Comparison of ENCODE assay signal across 7 cellular contexts in genomic region chr10:28991738-28992270, GRCh38.
A peak's percentile ranks its signal among the peaks of the same experiment; 100 is the strongest.
DNase-seq lines count a peak whose midpoint lies in the region; TF ChIP-seq lines count a peak whose summit lies in the region.

No MANE protein-coding gene starts in this region.

- no peak overlapping the region for H3K4ac ChIP-seq in neuronal stem cell (ENCODE audit: low read length)

- H3K79me1 ChIP-seq in neuronal stem cell (ENCODE audit: low read depth, low read length): no peaks in the 10 kb centered on the region

- TF ChIP-seq POLR2A in erythroblast (IDR thresholded peaks at IDR 0.05; ENCODE audit: low read length): no peak

- no peak overlapping the region for H4K8ac ChIP-seq in neuronal stem cell (ENCODE audit: low read depth, low read length)

- H3K36me3 ChIP-seq in neuronal stem cell (replicated peaks in 1 of 2; ENCODE audit: control insufficient read depth in 2 of 2, insufficient read depth in 2 of 2, low read length in 2 of 2): no peaks in the 10 kb centered on the region

- no peak overlapping the region for H2BK120ac ChIP-seq in neuronal stem cell (ENCODE audit: low read depth, low read length)

- H3K4me2 ChIP-seq in neuronal stem cell (ENCODE audit: insufficient read depth, low read length, poor library complexity, severe bottlenecking): no peak overlapping the region

- no peak overlapping the region for H3K14ac ChIP-seq in neuronal stem cell (ENCODE audit: low read length)

- no peak overlapping the region for H3K27ac ChIP-seq in neuronal stem cell (replicated peaks; ENCODE audit: low read length)

- no peaks in the 10 kb centered on the region for H3K4me1 ChIP-seq in neuronal stem cell (ENCODE audit: control insufficient read depth in 2 of 2, insufficient read depth in 1 of 2, low read depth in 1 of 2, low read length in 2 of 2)

- DNase-seq in GM12865 (ENCODE audit: low read depth): peak; percentile 35
- peak; percentile 68 for DNase-seq in LoVo (ENCODE audit: low spot score)
- DNase-seq in erythroblast (lab: John Stamatoyannopoulos, UW): peak; percentile 14 to 56
- peak; percentile 41 for DNase-seq in neuronal stem cell (ENCODE audit: low spot score)
- DNase-seq in posterior vena cava (ENCODE audit: low spot score): no peak
- DNase-seq in NCI-H128 (lab: John Stamatoyannopoulos, UW; ENCODE audit: unreplicated experiment): no peak

- intact Hi-C loops in posterior vena cava (cut with DNase I): loop anchor here (5.0 kb wide), 1 partner anchor 315 kb away; the partner anchor contains the start of gene BAMBI (in 2 of the 2)

- H3K18ac ChIP-seq in neuronal stem cell (ENCODE audit: low read length): no peak overlapping the region

- H2AK5ac ChIP-seq in neuronal stem cell (ENCODE audit: low read depth, low read length): no peak overlapping the region

- no peaks in the 10 kb centered on the region for H3K9me3 ChIP-seq in neuronal stem cell (replicated peaks in 1 of 2; ENCODE audit: control insufficient read depth in 2 of 2, insufficient read depth in 1 of 2, low read depth in 1 of 2, low read length in 2 of 2)

- H2BK5ac ChIP-seq in neuronal stem cell (ENCODE audit: low read length): no peak overlapping the region

- no peak overlapping the region for H3K23ac ChIP-seq in neuronal stem cell (ENCODE audit: low read depth, low read length, poor library complexity)

- no peaks in the 10 kb centered on the region for H3K27me3 ChIP-seq in neuronal stem cell (ENCODE audit: control insufficient read depth in 3 of 3, insufficient read depth in 3 of 3, low read depth in 1 of 3, low read length in 3 of 3)

- H2BK15ac ChIP-seq in neuronal stem cell (ENCODE audit: low read length): no peak overlapping the region

- TF ChIP-seq CTCF in GM12865 (IDR thresholded peaks at IDR 0.05; ENCODE audit: insufficient read depth, low read depth, low read length, missing control alignments) (peak; percentile 74), WI38 (IDR thresholded peaks at IDR 0.05; ENCODE audit: low read depth, low read length) (peak; percentile 79)

- no peak overlapping the region for H3K9ac ChIP-seq in neuronal stem cell (ENCODE audit: low read depth, low read length, poor library complexity)

- no CpG with 5 or more reads among the region's 1 CpG for WGBS in neuronal stem cell (ENCODE audit: extremely low coverage in 2 of 2, insufficient read length in 2 of 2, insufficient replicate concordance in 1 of 2), 2 donors

- H2BK12ac ChIP-seq in neuronal stem cell (ENCODE audit: low read length): no peak overlapping the region

- no peak overlapping the region for H3K4me3 ChIP-seq in GM12865 (ENCODE audit: low read depth, low read length)
- no peak overlapping the region for H3K4me3 ChIP-seq in WI38 (ENCODE audit: low read depth, low read length)
- H3K4me3 ChIP-seq in neuronal stem cell (ENCODE audit: low read length in 2 of 2): no peak overlapping the region

- no peak overlapping the region for H4K91ac ChIP-seq in neuronal stem cell (ENCODE audit: low read depth, low read length, poor library complexity)

- H2AFZ ChIP-seq in neuronal stem cell (ENCODE audit: low read length): no peak overlapping the region

Comparison
In these comparisons a context has a peak if more than half of its experiments do, and no peak if none do; other contexts are left out.
1. DNase-seq: peak in GM12865 (single experiment), LoVo (single experiment), erythroblast (2 of 2) and neuronal stem cell (single experiment); none in posterior vena cava (single experiment) and NCI-H128 (single experiment).